ENCODE assay signal across 13 cellular contexts in the genomic region with DNA sequence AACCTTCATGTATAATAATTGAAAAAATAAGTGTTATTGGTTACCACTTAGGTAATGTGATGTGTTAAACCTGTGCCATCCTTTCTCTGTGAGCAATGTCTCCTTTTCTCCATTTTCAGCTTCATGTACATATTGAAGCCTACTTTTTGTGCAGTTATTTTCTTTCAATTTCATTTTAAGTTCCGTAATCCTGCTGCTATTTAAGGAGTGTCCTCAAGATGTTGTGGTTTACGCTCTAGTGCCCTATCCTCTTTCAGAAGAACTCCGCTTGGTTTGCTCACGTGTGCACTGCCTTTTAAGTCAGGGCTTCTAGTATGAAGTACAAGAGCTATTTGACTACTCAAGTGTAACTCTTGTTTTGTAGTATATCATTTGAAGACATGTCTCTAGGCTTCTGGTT.
DNase-seq lines count a peak whose midpoint lies in the region; ATAC-seq, FAIRE-seq and TF ChIP-seq lines count a peak whose summit lies in the region.
"Had no signal": no experiment of that assay in that cellular context is flagged by ENCODE, and none has a peak within 500 bp of the region (broad histone marks: within the 10 kb centered on the region; RNA-seq: fewer than 3 reads in every experiment).

No MANE protein-coding gene starts in this region.

- H3K23ac ChIP-seq in trophoblast cell (ENCODE audit: low read length): no peak overlapping the region

- peaks cover 14% of the 10 kb centered on the region for H3K9me3 Mint-ChIP-seq in activated T-helper 2 cell treated with anti-CD3 and anti-CD28 coated beads, Interferon-gamma antibody, Interleukin-2, Interleukin-4, amounts not matched to agents 10 μg/mL and 5 μg/mL and 100 μg/mL, durations not matched to agents 14 hours and 24 hours and 36 hours

- no peak overlapping the region for H3K9ac ChIP-seq in GM12878 (ENCODE audit: control insufficient read depth, insufficient read depth, low read length)
- H3K9ac ChIP-seq in trophoblast cell (ENCODE audit: low read length): no peak overlapping the region

- H3K79me1 ChIP-seq in trophoblast cell (ENCODE audit: low read length): no peaks in the 10 kb centered on the region

- H3K27ac Mint-ChIP-seq in activated T-helper 2 cell treated with anti-CD3 and anti-CD28 coated beads, Interferon-gamma antibody, Interleukin-2, Interleukin-4, amounts not matched to agents 10 μg/mL and 5 μg/mL and 100 μg/mL, durations not matched to agents 14 hours and 24 hours and 36 hours: no peak overlapping the region
- H3K27ac Mint-ChIP-seq: CD4-positive, CD25-positive, alpha-beta regulatory T cell; natural killer cell treated with Interleukin-12 subunit alpha and Interleukin-12 subunit beta and Interleukin-15 and Interleukin-18, amount 100 ng/mL, for 72 hours had no signal

- no peak overlapping the region for H3K4ac ChIP-seq in trophoblast cell (ENCODE audit: low read depth, low read length)

- no peaks in the 10 kb centered on the region for H3K79me2 ChIP-seq in GM12878 (ENCODE audit: control insufficient read depth, insufficient read depth, low read length)
- H3K79me2 ChIP-seq in trophoblast cell (ENCODE audit: control insufficient read depth, insufficient read depth, low read length, poor library complexity): no peaks in the 10 kb centered on the region

- peak overlapping the region; percentile 37; the same call in 1 of the 2 replicates for H3K27ac ChIP-seq in GM12878 (ENCODE audit: control insufficient read depth, insufficient read depth)
- no peak overlapping the region for H3K27ac ChIP-seq in trophoblast cell (ENCODE audit: low read depth, low read length)

- H3K9me3 ChIP-seq in GM12878 (replicated peaks; ENCODE audit: control insufficient read depth, insufficient read depth, low read length) (peaks cover 2% of the 10 kb centered on the region; the same call in 1 of the 3 replicates), trophoblast cell (ENCODE audit: insufficient read depth, low read depth, low read length) (no peaks in the 10 kb centered on the region)

- no peaks in the 10 kb centered on the region for H3K4me1 Mint-ChIP-seq in activated T-helper 2 cell treated with anti-CD3 and anti-CD28 coated beads, Interferon-gamma antibody, Interleukin-2, Interleukin-4, amounts not matched to agents 10 μg/mL and 5 μg/mL and 100 μg/mL, durations not matched to agents 14 hours and 24 hours and 36 hours (ENCODE audit: low read depth)
- H3K4me1 Mint-ChIP-seq: central memory CD8-positive, alpha-beta T cell had no signal

- DNase-seq in GM12878 (ENCODE audit: low read depth, low spot score) (peak; percentile 85), trophoblast cell (no peak), NCI-H446 treated with DMSO at 0.1 percent for 48 hours (lab: John Stamatoyannopoulos, UW) (no peak), OCI-M2 (lab: John Stamatoyannopoulos, UW; ENCODE audit: unreplicated experiment) (no peak)
- DNase-seq in activated T-helper 2 cell treated with anti-CD3 and anti-CD28 coated beads, Interferon-gamma antibody, Interleukin-2, Interleukin-4, amounts not matched to agents 10 μg/mL and 5 μg/mL and 100 μg/mL, durations not matched to agents 14 hours and 24 hours and 36 hours (ENCODE audit: low spot score): no peak
- DNase-seq: activated CD8-positive, alpha-beta memory T cell treated with anti-CD3 and anti-CD28 coated beads, Interleukin-2, amount 50 U/mL, for 48 hours; CD4-positive, CD25-positive, alpha-beta regulatory T cell; SHP77 treated with DMSO at 0.1 percent for 48 hours had no signal

- H2AFZ ChIP-seq in GM12878 (ENCODE audit: control insufficient read depth, low read depth, low read length): peak overlapping the region; percentile 11; the same call in 1 of the 2 replicates
- no peak overlapping the region for H2AFZ ChIP-seq in trophoblast cell (ENCODE audit: insufficient read depth, low read length, poor library complexity)

- no peak overlapping the region for H3K4me3 Mint-ChIP-seq in activated T-helper 2 cell treated with anti-CD3 and anti-CD28 coated beads, Interferon-gamma antibody, Interleukin-2, Interleukin-4, amounts not matched to agents 10 μg/mL and 5 μg/mL and 100 μg/mL, durations not matched to agents 14 hours and 24 hours and 36 hours (ENCODE audit: low read depth)
- H3K4me3 Mint-ChIP-seq: CD4-positive, CD25-positive, alpha-beta regulatory T cell; central memory CD8-positive, alpha-beta T cell; natural killer cell treated with Interleukin-12 subunit alpha and Interleukin-12 subunit beta and Interleukin-15 and Interleukin-18, amount 100 ng/mL, for 72 hours had no signal

- TF ChIP-seq RAD21 in GM12878 (IDR thresholded peaks at IDR 0.05; ENCODE audit: insufficient read depth, low read depth, low read length): no peak

- POLR2A ChIA-PET in GM12878 (lab: Charles Lee): no interaction called here

- no peak overlapping the region for H4K91ac ChIP-seq in trophoblast cell (ENCODE audit: low read depth, low read length)

- no peak overlapping the region for H4K8ac ChIP-seq in trophoblast cell (ENCODE audit: low read depth, low read length)

- TF ChIP-seq EP300 in GM12878 (IDR thresholded peaks at IDR 0.05; ENCODE audit: borderline replicate concordance in 1 of 2, control insufficient read depth in 1 of 2, low read depth in 2 of 2, low read length in 2 of 2): no peak

- H3K36me3 ChIP-seq in GM12878 (ENCODE audit: control insufficient read depth in 2 of 2, insufficient read depth in 2 of 2, low read length in 1 of 2) (no peaks in the 10 kb centered on the region), trophoblast cell (ENCODE audit: control insufficient read depth in 1 of 2, insufficient read depth in 2 of 2, low read length in 2 of 2) (no peaks in the 10 kb centered on the region)

- H2AK5ac ChIP-seq in trophoblast cell (ENCODE audit: low read length): no peak overlapping the region

- H3K18ac ChIP-seq in trophoblast cell (ENCODE audit: low read length): no peak overlapping the region

- RAD21 ChIA-PET in GM12878 (lab: Charles Lee; ENCODE audit: unreplicated experiment): interaction anchor here (1.2 kb wide), 1 partner anchor 39 kb away, joined by 4 read pairs; no protein-coding TSS in a partner anchor

- no peak overlapping the region for H4K12ac ChIP-seq in trophoblast cell (ENCODE audit: low read depth, low read length)

- peak overlapping the region; percentile 43; the same call in 1 of the 2 replicates for H3K4me2 ChIP-seq in GM12878 (ENCODE audit: control insufficient read depth, insufficient read depth)
- no peak overlapping the region for H3K4me2 ChIP-seq in trophoblast cell (ENCODE audit: low read length)

- no peak overlapping the region for H3K4me3 ChIP-seq in GM12878
- H3K4me3 ChIP-seq in trophoblast cell (ENCODE audit: low read depth, low read length): no peak overlapping the region

- H3K27me3 ChIP-seq in GM12878 (replicated peaks in 1 of 2; ENCODE audit: control insufficient read depth in 2 of 2, insufficient read depth in 2 of 2, low read length in 1 of 2) (no peaks in the 10 kb centered on the region), trophoblast cell (ENCODE audit: insufficient read depth, low read length) (no peaks in the 10 kb centered on the region)

- BruUV-seq in GM12878 (replicated peaks; lab: Mats Ljungman, UMichigan): no TSS peak

- H2BK12ac ChIP-seq in trophoblast cell (ENCODE audit: low read length): no peak overlapping the region

- H3K36me3 Mint-ChIP-seq in activated T-helper 2 cell treated with anti-CD3 and anti-CD28 coated beads, Interferon-gamma antibody, Interleukin-2, Interleukin-4, amounts not matched to agents 10 μg/mL and 5 μg/mL and 100 μg/mL, durations not matched to agents 14 hours and 24 hours and 36 hours (ENCODE audit: low read depth): no peaks in the 10 kb centered on the region
- H3K36me3 Mint-ChIP-seq: CD4-positive, CD25-positive, alpha-beta regulatory T cell had no signal

- ATAC-seq in GM18502 (IDR thresholded peaks at IDR 0.05; ENCODE audit: poor library complexity, unreplicated experiment) (peak; percentile 100), GM21723 (IDR thresholded peaks at IDR 0.05; ENCODE audit: unreplicated experiment) (peak; percentile 100), HG03432 (IDR thresholded peaks at IDR 0.05; ENCODE audit: unreplicated experiment) (peak; percentile 100), GM12878 (peak; percentile 99)
- ATAC-seq: natural killer cell treated with Interleukin-12 subunit alpha and Interleukin-12 subunit beta and Interleukin-15 and Interleukin-18, amount 100 ng/mL, for 72 hours had no signal

- 7% methylated on average over 4 of the region's 4 CpGs for WGBS in GM12878 (ENCODE audit: insufficient coverage, insufficient replicate concordance, low lambda C conversion rate, missing lambda C conversion rate)
- WGBS in trophoblast cell (ENCODE audit: extremely low coverage, insufficient coverage, insufficient read length): no CpG with 5 or more reads among the region's 4 CpGs

- H2BK5ac ChIP-seq in trophoblast cell (ENCODE audit: low read depth, low read length, poor library complexity): no peak overlapping the region

- H2BK120ac ChIP-seq in trophoblast cell (ENCODE audit: insufficient read depth, low read length, poor library complexity): no peak overlapping the region

- H3K27me3 Mint-ChIP-seq in activated T-helper 2 cell treated with anti-CD3 and anti-CD28 coated beads, Interferon-gamma antibody, Interleukin-2, Interleukin-4, amounts not matched to agents 10 μg/mL and 5 μg/mL and 100 μg/mL, durations not matched to agents 14 hours and 24 hours and 36 hours (ENCODE audit: low read depth): no peaks in the 10 kb centered on the region
- H3K27me3 Mint-ChIP-seq: CD4-positive, CD25-positive, alpha-beta regulatory T cell; central memory CD8-positive, alpha-beta T cell; natural killer cell treated with Interleukin-12 subunit alpha and Interleukin-12 subunit beta and Interleukin-15 and Interleukin-18, amount 100 ng/mL, for 72 hours had no signal

- SMC1A ChIA-PET in GM12878 (lab: Charles Lee; ENCODE audit: uncharacterized antibody, unreplicated experiment): interaction anchor here (0.9 to 1.6 kb wide), 2 partner anchors 39 to 52 kb away, joined by 3 to 5 read pairs; no protein-coding TSS in a partner anchor

- peak; percentile 94 for FAIRE-seq in GM12878 (lab: Jason Lieb, UNC)

- no peaks in the 10 kb centered on the region for H4K20me1 ChIP-seq in GM12878 (ENCODE audit: control insufficient read depth, insufficient read depth)

- TF ChIP-seq POLR2A in GM12878 (IDR thresholded peaks at IDR 0.05; ENCODE audit: low read depth, low read length): no peak

- no peak for TF ChIP-seq CTCF in GM12878 (IDR thresholded peaks at IDR 0.05 in 2 of 3, conservative IDR thresholded peaks at IDR 0.05 in 1 of 3; ENCODE audit: control insufficient read depth in 2 of 3, extremely low read depth in 1 of 3, insufficient read depth in 1 of 3, low read depth in 3 of 3, low read length in 3 of 3)

- peaks cover 5% of the 10 kb centered on the region; the same call in 1 of the 2 replicates for H3K4me1 ChIP-seq in GM12878 (ENCODE audit: control insufficient read depth, insufficient read depth, low read length)
- no peaks in the 10 kb centered on the region for H3K4me1 ChIP-seq in trophoblast cell (ENCODE audit: control insufficient read depth in 1 of 2, insufficient read depth in 2 of 2, low read length in 2 of 2)

- CTCF ChIA-PET in GM12878 (lab: Yijun Ruan, JAX): interaction anchor here (0.8 to 1.3 kb wide), 2 partner anchors 11 to 123 kb away, joined by 3 read pairs; no protein-coding TSS in a partner anchor

- in situ Hi-C loops in GM12878 (cut with MboI): no loop called here

- intact Hi-C loops in GM12878 (cut with micrococcal nuclease; ENCODE audit: unreplicated experiment): no loop called here
- intact Hi-C loops in activated T-helper 2 cell treated with anti-CD3 and anti-CD28 coated beads, Interferon-gamma antibody, Interleukin-2, Interleukin-4, amounts not matched to agents 10 μg/mL and 5 μg/mL and 100 μg/mL, durations not matched to agents 14 hours and 24 hours and 36 hours (cut with micrococcal nuclease): no loop called here

- H3K14ac ChIP-seq in trophoblast cell (ENCODE audit: low read length): no peak overlapping the region
